29 cellular contexts compared by ENCODE assay signal in genomic region chrX:131217878-131218486, GRCh38.
A peak's percentile ranks its signal among the peaks of the same experiment; 100 is the strongest.
DNase-seq lines count a peak whose midpoint lies in the region; ATAC-seq and TF ChIP-seq lines count a peak whose summit lies in the region.
"Had no signal": no experiment of that assay in that cellular context is flagged by ENCODE, and none has a peak within 500 bp of the region (broad histone marks: within the 10 kb centered on the region; RNA-seq: fewer than 3 reads in every experiment).

No MANE protein-coding gene starts in this region.

- no peaks in the 10 kb centered on the region for H3K4me1 Mint-ChIP-seq in stimulated activated naive B cell treated with anti-CD40 and anti-IgM and Interleukin-4, amounts not matched to agents 10 μg/mL and 1 μg/mL and 100 μg/mL, for 72 hours

- H3K36me3 ChIP-seq in BE2C = no peaks in the 10 kb centered on the region
- H3K36me3 ChIP-seq in sigmoid colon = no peaks in the 10 kb centered on the region
- H3K36me3 ChIP-seq: heart right ventricle, thoracic aorta had no signal

- H3K27me3 ChIP-seq in BE2C (no peaks in the 10 kb centered on the region), sigmoid colon (no peaks in the 10 kb centered on the region)

- no peak overlapping the region for H3K4me3 Mint-ChIP-seq in stimulated activated naive B cell treated with anti-CD40 and anti-IgM and Interleukin-4, amounts not matched to agents 10 μg/mL and 1 μg/mL and 100 μg/mL, for 72 hours
- H3K4me3 Mint-ChIP-seq: activated CD8-positive, alpha-beta T cell treated with anti-CD3 and anti-CD28 coated beads for 36 hours; activated naive CD4-positive, alpha-beta T cell treated with anti-CD3 and anti-CD28 coated beads for 36 hours; activated T-helper 1 cell treated with anti-CD3 and anti-CD28 coated beads, Interleukin-12 subunit alpha, Interleukin-12 subunit beta, Interleukin-2, Interleukin-4 antibody, amounts not matched to agents 30 ng/mL and 10 ng/mL and 1 ng/mL, durations not matched to agents 14 hours and 24 hours and 36 hours; CD4-positive, alpha-beta T cell; dendritic cell treated with granulocyte-macrophage colony-stimulating factor and Interleukin-4, amounts not matched to agents 40 ng/mL and 50 ng/mL, for 4 days; nephron; stimulated activated naive CD8-positive, alpha-beta T cell treated with anti-CD3 and anti-CD28 coated beads, Interleukin-15, Interleukin-2, amounts not matched to agents 100 ng/mL and 50 ng/mL, for 24 hours; T-helper 1 cell treated with Interleukin-12 subunit alpha and Interleukin-12 subunit beta and Interleukin-4 antibody, amounts not matched to agents 30 μg/mL and 1 μg/mL, for 36 hours had no signal

- WGBS in sigmoid colon, 2 donors = 61 to 77% methylated on average over 6 of the region's 6 CpGs

- H3K27ac Mint-ChIP-seq in stimulated activated naive B cell treated with anti-CD40 and anti-IgM and Interleukin-4, amounts not matched to agents 10 μg/mL and 1 μg/mL and 100 μg/mL, for 72 hours = no peak overlapping the region
- H3K27ac Mint-ChIP-seq: activated CD8-positive, alpha-beta T cell treated with anti-CD3 and anti-CD28 coated beads for 36 hours; activated naive CD4-positive, alpha-beta T cell treated with anti-CD3 and anti-CD28 coated beads for 36 hours; activated T-helper 1 cell treated with anti-CD3 and anti-CD28 coated beads, Interleukin-12 subunit alpha, Interleukin-12 subunit beta, Interleukin-2, Interleukin-4 antibody, amounts not matched to agents 30 ng/mL and 10 ng/mL and 1 ng/mL, durations not matched to agents 14 hours and 24 hours and 36 hours; CD4-positive, alpha-beta T cell; dendritic cell treated with granulocyte-macrophage colony-stimulating factor and Interleukin-4, amounts not matched to agents 40 ng/mL and 50 ng/mL, for 4 days; stimulated activated naive CD8-positive, alpha-beta T cell treated with anti-CD3 and anti-CD28 coated beads, Interleukin-15, Interleukin-2, amounts not matched to agents 100 ng/mL and 50 ng/mL, for 24 hours; T-helper 1 cell treated with Interleukin-12 subunit alpha and Interleukin-12 subunit beta and Interleukin-4 antibody, amounts not matched to agents 30 μg/mL and 1 μg/mL, for 36 hours had no signal

- no peaks in the 10 kb centered on the region for H3K9me3 Mint-ChIP-seq in stimulated activated naive B cell treated with anti-CD40 and anti-IgM and Interleukin-4, amounts not matched to agents 10 μg/mL and 1 μg/mL and 100 μg/mL, for 72 hours
- H3K9me3 Mint-ChIP-seq: activated CD8-positive, alpha-beta T cell treated with anti-CD3 and anti-CD28 coated beads for 36 hours; activated naive CD4-positive, alpha-beta T cell treated with anti-CD3 and anti-CD28 coated beads for 36 hours; activated T-helper 1 cell treated with anti-CD3 and anti-CD28 coated beads, Interleukin-12 subunit alpha, Interleukin-12 subunit beta, Interleukin-2, Interleukin-4 antibody, amounts not matched to agents 30 ng/mL and 10 ng/mL and 1 ng/mL, durations not matched to agents 14 hours and 24 hours and 36 hours; CD4-positive, alpha-beta T cell; dendritic cell treated with granulocyte-macrophage colony-stimulating factor and Interleukin-4, amounts not matched to agents 40 ng/mL and 50 ng/mL, for 4 days; nephron; stimulated activated naive CD8-positive, alpha-beta T cell treated with anti-CD3 and anti-CD28 coated beads, Interleukin-15, Interleukin-2, amounts not matched to agents 100 ng/mL and 50 ng/mL, for 24 hours; T-helper 1 cell treated with Interleukin-12 subunit alpha and Interleukin-12 subunit beta and Interleukin-4 antibody, amounts not matched to agents 30 μg/mL and 1 μg/mL, for 36 hours had no signal

- no peak for TF ChIP-seq POLR2A in sigmoid colon (IDR thresholded peaks at IDR 0.05)

- H3K4me1 ChIP-seq in BE2C (no peaks in the 10 kb centered on the region; the same call in 1 of the 2 replicates), sigmoid colon (no peaks in the 10 kb centered on the region)
- H3K4me1 ChIP-seq: heart right ventricle had no signal

- intact Hi-C loops in sigmoid colon (cut with DNase I) = no loop called here

- H3K27ac ChIP-seq in sigmoid colon = no peak overlapping the region
- H3K27ac ChIP-seq: heart right ventricle, PC-9, thoracic aorta had no signal

- no peak for TF ChIP-seq EP300 in sigmoid colon (IDR thresholded peaks at IDR 0.05)

- H3K9me3 ChIP-seq in BE2C (no peaks in the 10 kb centered on the region), sigmoid colon (no peaks in the 10 kb centered on the region)
- H3K9me3 ChIP-seq: heart right ventricle, mucosa of descending colon, SK-N-SH, thoracic aorta had no signal

- H3K36me3 Mint-ChIP-seq in stimulated activated naive B cell treated with anti-CD40 and anti-IgM and Interleukin-4, amounts not matched to agents 10 μg/mL and 1 μg/mL and 100 μg/mL, for 72 hours = no peaks in the 10 kb centered on the region

- H3K4me3 ChIP-seq in BE2C (ENCODE audit: low read depth, low read length) (peak overlapping the region; percentile 16; the same call in 1 of the 2 replicates), sigmoid colon (no peak overlapping the region)
- H3K4me3 ChIP-seq: heart right ventricle, mucosa of descending colon, PC-9, thoracic aorta had no signal

- TF ChIP-seq CTCF in BE2C (IDR thresholded peaks at IDR 0.05; ENCODE audit: low read depth, low read length) (peak; percentile 41), sigmoid colon (IDR thresholded peaks at IDR 0.05) (no peak)

- H3K27me3 Mint-ChIP-seq in stimulated activated naive B cell treated with anti-CD40 and anti-IgM and Interleukin-4, amounts not matched to agents 10 μg/mL and 1 μg/mL and 100 μg/mL, for 72 hours = no peaks in the 10 kb centered on the region
- H3K27me3 Mint-ChIP-seq: dendritic cell treated with granulocyte-macrophage colony-stimulating factor and Interleukin-4, amounts not matched to agents 40 ng/mL and 50 ng/mL, for 4 days; stimulated activated naive CD8-positive, alpha-beta T cell treated with anti-CD3 and anti-CD28 coated beads, Interleukin-15, Interleukin-2, amounts not matched to agents 100 ng/mL and 50 ng/mL, for 24 hours had no signal

- peak; percentile 4 for DNase-seq in BE2C
- peak; percentile 47 for DNase-seq in NCI-H146 (lab: John Stamatoyannopoulos, UW)
- peak; percentile 42 for DNase-seq in SK-N-DZ (ENCODE audit: low spot score)
- DNase-seq in left lobe of liver (ENCODE audit: low spot score) = no peak
- DNase-seq in iPS-NIHi7 (ENCODE audit: extremely low spot score) = no peak
- DNase-seq in stimulated activated naive B cell treated with anti-CD40 and anti-IgM and Interleukin-4, amounts not matched to agents 10 μg/mL and 1 μg/mL and 100 μg/mL, for 72 hours = no peak
- no peak for DNase-seq in activated CD4-positive, alpha-beta T cell treated with anti-CD3 and anti-CD28 coated beads, Interleukin-2, amount 50 U/mL, for 48 hours
- no peak for DNase-seq in sigmoid colon
- DNase-seq: activated CD8-positive, alpha-beta memory T cell treated with anti-CD3 and anti-CD28 coated beads, Interleukin-2, amount 50 U/mL, for 48 hours; activated CD8-positive, alpha-beta T cell treated with anti-CD3 and anti-CD28 coated beads for 36 hours; activated naive CD4-positive, alpha-beta T cell treated with anti-CD3 and anti-CD28 coated beads for 36 hours; CD4-positive, alpha-beta T cell; foreskin melanocyte; HCEC 1CT; heart right ventricle; IMR-90; mucosa of descending colon; NCI-H1436 treated with DMSO at 0.1 percent for 48 hours; NCI-H446 treated with DMSO at 0.1 percent for 48 hours; PC-9; retina; SK-N-SH; stimulated activated CD4-positive, alpha-beta T cell treated with anti-CD3 and anti-CD28 coated beads, Interleukin-2, amount 100 ng/mL, for 24 hours had no signal

- ATAC-seq in left lobe of liver = peak; percentile 93
- no peak for ATAC-seq in stimulated activated naive B cell treated with anti-CD40 and anti-IgM and Interleukin-4, amounts not matched to agents 10 μg/mL and 1 μg/mL and 100 μg/mL, for 72 hours (replicated peaks)
- ATAC-seq: activated CD8-positive, alpha-beta T cell treated with anti-CD3 and anti-CD28 coated beads for 36 hours; heart right ventricle; mucosa of descending colon had no signal

Comparison
In these comparisons a context has a peak if more than half of its experiments do, and no peak if none do; other contexts are left out.
1. DNase-seq: peak in BE2C (single experiment), NCI-H146 (single experiment) and SK-N-DZ (single experiment); none in left lobe of liver (single experiment), iPS-NIHi7 (single experiment), stimulated activated naive B cell treated with anti-CD40 and anti-IgM and Interleukin-4, amounts not matched to agents 10 μg/mL and 1 μg/mL and 100 μg/mL, for 72 hours (single experiment), activated CD4-positive, alpha-beta T cell treated with anti-CD3 and anti-CD28 coated beads, Interleukin-2, amount 50 U/mL, for 48 hours (0 of 2) and sigmoid colon (single experiment).